In the genomic region with DNA sequence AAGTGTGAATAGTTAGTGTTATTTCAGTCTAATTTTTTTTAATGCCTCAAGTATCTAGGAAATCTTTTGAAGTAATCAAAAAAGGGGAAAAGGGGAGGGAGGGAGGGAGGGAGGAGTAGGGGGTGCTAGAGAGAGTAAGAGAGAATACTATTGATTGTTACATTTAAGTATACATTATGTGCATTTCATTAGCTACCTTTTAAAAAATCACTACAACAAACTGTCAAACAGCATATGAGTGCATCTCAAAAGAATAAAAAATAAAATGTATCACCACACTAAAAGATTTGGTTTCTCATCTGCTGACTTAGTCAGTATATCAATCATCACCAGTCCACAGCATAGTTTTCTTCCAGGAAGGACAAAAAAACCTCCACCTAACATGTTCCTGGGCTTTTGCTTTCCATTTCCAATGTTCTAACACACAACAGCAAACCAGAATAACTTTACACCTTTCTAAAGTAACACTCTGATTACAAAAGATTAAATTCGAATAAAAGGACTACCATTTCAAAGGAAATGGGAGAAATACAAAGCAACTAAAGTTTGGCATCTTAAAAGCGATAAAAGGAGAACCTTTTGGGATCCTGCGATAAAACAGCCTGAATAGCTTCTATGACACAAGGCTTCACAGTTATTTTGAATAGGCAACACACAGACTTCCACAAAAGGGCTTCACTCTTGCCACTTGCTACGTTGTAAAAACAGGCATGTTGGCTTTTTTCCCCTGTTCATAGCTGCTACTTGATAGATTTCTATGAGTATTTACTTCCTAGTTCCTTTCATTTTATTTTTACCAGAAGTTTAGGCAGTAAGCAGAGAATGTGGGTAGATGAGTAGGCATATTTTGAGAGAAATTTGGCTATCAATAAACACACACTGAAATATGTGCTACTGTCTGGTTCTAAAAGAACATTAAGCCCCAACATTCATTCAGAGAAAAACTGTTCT, we compare ENCODE assay signal across 11 cellular contexts.
DNase-seq lines count a peak whose midpoint lies in the region; ATAC-seq and TF ChIP-seq lines count a peak whose summit lies in the region.
"Had no signal": no experiment of that assay in that cellular context is flagged by ENCODE, and none has a peak within 500 bp of the region (broad histone marks: within the 10 kb centered on the region; RNA-seq: fewer than 3 reads in every experiment).

No MANE protein-coding gene starts in this region.

- TF ChIP-seq CTCF in chondrocyte (IDR thresholded peaks at IDR 0.05) (no peak), lower lobe of right lung (IDR thresholded peaks at IDR 0.05) (no peak), lower leg skin (IDR thresholded peaks at IDR 0.05) (no peak)

- no peaks in the 10 kb centered on the region for H3K36me3 ChIP-seq in HUES64 (ENCODE audit: insufficient read depth, low read length)
- H3K36me3 ChIP-seq in lower lobe of right lung: peaks cover 17% of the 10 kb centered on the region

- no peaks in the 10 kb centered on the region for H3K9me3 Mint-ChIP-seq in chondrocyte (ENCODE audit: low read depth)
- H3K9me3 Mint-ChIP-seq in activated T-helper 2 cell treated with anti-CD3 and anti-CD28 coated beads, Interferon-gamma antibody, Interleukin-2, Interleukin-4, amounts not matched to agents 10 μg/mL and 5 μg/mL and 100 μg/mL, durations not matched to agents 14 hours and 24 hours and 36 hours: no peaks in the 10 kb centered on the region

- H3K27me3 Mint-ChIP-seq in chondrocyte (ENCODE audit: low read depth): no peaks in the 10 kb centered on the region
- H3K27me3 Mint-ChIP-seq in activated T-helper 2 cell treated with anti-CD3 and anti-CD28 coated beads, Interferon-gamma antibody, Interleukin-2, Interleukin-4, amounts not matched to agents 10 μg/mL and 5 μg/mL and 100 μg/mL, durations not matched to agents 14 hours and 24 hours and 36 hours (ENCODE audit: low read depth): no peaks in the 10 kb centered on the region

- H3K4me1 ChIP-seq in HUES64 (ENCODE audit: insufficient read depth, low read length) (peaks cover 18% of the 10 kb centered on the region; the same call in 1 of the 2 replicates), lower lobe of right lung (peaks cover 5% of the 10 kb centered on the region)

- TF ChIP-seq POLR2A in lower leg skin (IDR thresholded peaks at IDR 0.05): no peak

- intact Hi-C loops in lower lobe of right lung (cut with DNase I) (no loop called here), lower leg skin (cut with DNase I; ENCODE audit: low total_unique reads) (no loop called here)
- intact Hi-C loops in activated T-helper 2 cell treated with anti-CD3 and anti-CD28 coated beads, Interferon-gamma antibody, Interleukin-2, Interleukin-4, amounts not matched to agents 10 μg/mL and 5 μg/mL and 100 μg/mL, durations not matched to agents 14 hours and 24 hours and 36 hours (cut with micrococcal nuclease): no loop called here

- H3K4me3 Mint-ChIP-seq in chondrocyte (ENCODE audit: unreplicated experiment): peak overlapping the region; percentile 45
- no peak overlapping the region for H3K4me3 Mint-ChIP-seq in activated T-helper 2 cell treated with anti-CD3 and anti-CD28 coated beads, Interferon-gamma antibody, Interleukin-2, Interleukin-4, amounts not matched to agents 10 μg/mL and 5 μg/mL and 100 μg/mL, durations not matched to agents 14 hours and 24 hours and 36 hours (ENCODE audit: low read depth)

- no peak overlapping the region for H3K4me3 ChIP-seq in HUES64 (ENCODE audit: low read length)
- no peak overlapping the region for H3K4me3 ChIP-seq in lower lobe of right lung
- no peak overlapping the region for H3K4me3 ChIP-seq in lower leg skin (ENCODE audit: low read depth, poor library complexity, severe bottlenecking)

- H3K9me3 ChIP-seq in HUES64 (ENCODE audit: insufficient read depth, low read depth, low read length) (no peaks in the 10 kb centered on the region), lower lobe of right lung (no peaks in the 10 kb centered on the region)

- DNase-seq in chondrocyte (ENCODE audit: low spot score): no peak
- no peak for DNase-seq in lower lobe of right lung
- no peak for DNase-seq in NCI-H187 (lab: John Stamatoyannopoulos, UW)
- DNase-seq in NCI-H2227 treated with DMSO at 0.1 percent for 48 hours (lab: John Stamatoyannopoulos, UW): no peak
- DNase-seq in lower leg skin (ENCODE audit: low spot score in 2 of 2): no peak
- DNase-seq in activated T-helper 2 cell treated with anti-CD3 and anti-CD28 coated beads, Interferon-gamma antibody, Interleukin-2, Interleukin-4, amounts not matched to agents 10 μg/mL and 5 μg/mL and 100 μg/mL, durations not matched to agents 14 hours and 24 hours and 36 hours (ENCODE audit: low spot score): no peak
- DNase-seq: activated T-cell treated with anti-CD3 and anti-CD28 coated beads for 4 hours; stimulated activated CD4-positive, alpha-beta T cell treated with anti-CD3 and anti-CD28 coated beads, Interleukin-2, amount 100 ng/mL, for 24 hours had no signal

- WGBS in HUES64: 72% methylated on average over 4 of the region's 4 CpGs
- WGBS in lower leg skin, 2 donors: 54 to 59% methylated on average over 4 of the region's 4 CpGs

- H3K27ac ChIP-seq in HUES64 (ENCODE audit: low read depth, low read length) (peak overlapping the region; percentile 65), lower lobe of right lung (peak overlapping the region; percentile 68), temporal lobe (ENCODE audit: low read depth, low read length) (peak overlapping the region; percentile 41)
- H3K27ac ChIP-seq: KMS-11 had no signal

- H3K4me1 Mint-ChIP-seq in chondrocyte (ENCODE audit: low read depth): peaks cover 78% of the 10 kb centered on the region
- H3K4me1 Mint-ChIP-seq in activated T-helper 2 cell treated with anti-CD3 and anti-CD28 coated beads, Interferon-gamma antibody, Interleukin-2, Interleukin-4, amounts not matched to agents 10 μg/mL and 5 μg/mL and 100 μg/mL, durations not matched to agents 14 hours and 24 hours and 36 hours (ENCODE audit: low read depth): no peaks in the 10 kb centered on the region

- H3K27me3 ChIP-seq in HUES64 (ENCODE audit: insufficient read depth, low read length) (no peaks in the 10 kb centered on the region), lower lobe of right lung (ENCODE audit: low read depth) (no peaks in the 10 kb centered on the region)

- H3K27ac Mint-ChIP-seq in chondrocyte (ENCODE audit: unreplicated experiment): peak overlapping the region; percentile 100
- no peak overlapping the region for H3K27ac Mint-ChIP-seq in activated T-helper 2 cell treated with anti-CD3 and anti-CD28 coated beads, Interferon-gamma antibody, Interleukin-2, Interleukin-4, amounts not matched to agents 10 μg/mL and 5 μg/mL and 100 μg/mL, durations not matched to agents 14 hours and 24 hours and 36 hours

- peaks cover 31% of the 10 kb centered on the region for H3K36me3 Mint-ChIP-seq in chondrocyte (ENCODE audit: low read depth)
- no peaks in the 10 kb centered on the region for H3K36me3 Mint-ChIP-seq in activated T-helper 2 cell treated with anti-CD3 and anti-CD28 coated beads, Interferon-gamma antibody, Interleukin-2, Interleukin-4, amounts not matched to agents 10 μg/mL and 5 μg/mL and 100 μg/mL, durations not matched to agents 14 hours and 24 hours and 36 hours (ENCODE audit: low read depth)

- ATAC-seq in lower lobe of right lung: peak in 1 of 2 donors; percentile 51

- H3K9ac ChIP-seq in HUES64 (ENCODE audit: low read depth, low read length): no peak overlapping the region; the same call in 1 of the 2 replicates
- H3K9ac ChIP-seq: KMS-11 had no signal
